Comparison of ENCODE assay signal across 9 cellular contexts in the genomic region with DNA sequence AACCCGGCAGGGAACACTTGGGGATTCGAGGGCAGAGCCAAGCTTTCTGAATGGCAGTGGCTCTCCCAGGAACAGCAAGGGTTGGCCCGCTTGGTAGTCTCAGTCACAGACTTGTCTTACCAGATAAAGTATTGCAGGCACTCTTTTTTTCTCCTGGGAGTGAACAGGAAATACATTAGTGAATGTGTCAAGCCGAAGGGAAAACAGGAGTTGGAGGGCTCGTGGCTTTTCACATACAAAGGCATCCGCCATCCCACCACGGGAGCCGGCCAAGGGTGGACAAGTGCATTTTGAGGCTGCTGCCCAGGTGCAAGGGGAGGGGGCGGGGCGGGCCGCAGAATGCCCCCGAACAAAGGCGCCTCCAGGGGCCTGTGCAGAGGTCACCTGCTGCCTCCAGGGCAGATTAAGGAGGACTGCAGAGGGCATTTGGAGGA.
DNase-seq lines count a peak whose midpoint lies in the region; ATAC-seq and TF ChIP-seq lines count a peak whose summit lies in the region.
"Had no signal": no experiment of that assay in that cellular context is flagged by ENCODE, and none has a peak within 500 bp of the region (broad histone marks: within the 10 kb centered on the region; RNA-seq: fewer than 3 reads in every experiment).

No MANE protein-coding gene starts in this region.

- CTCF ChIA-PET in HEK293 (lab: Yijun Ruan, JAX), result no interaction called here

- peak; percentile 15 for ATAC-seq in GM18519 (IDR thresholded peaks at IDR 0.05; ENCODE audit: low FRiP score, unreplicated experiment)
- no peak for ATAC-seq in activated naive CD4-positive, alpha-beta T cell treated with anti-CD3 and anti-CD28 coated beads, Interleukin-2, amount 50 U/mL, for 72 hours

- H3K9ac ChIP-seq in Karpas-422 (ENCODE audit: low read length), result peak overlapping the region; percentile 55

- no peaks in the 10 kb centered on the region for H3K27me3 ChIP-seq in Karpas-422 (ENCODE audit: low read length)
- H3K27me3 ChIP-seq in HAP-1 (ENCODE audit: low read depth), result no peaks in the 10 kb centered on the region

- POLR2A ChIA-PET in HEK293 (lab: Yijun Ruan, JAX), result no interaction called here

- no peak overlapping the region for H3K27ac Mint-ChIP-seq in activated naive CD4-positive, alpha-beta T cell treated with anti-CD3 and anti-CD28 coated beads, Interleukin-2, amount 50 U/mL, for 72 hours

- H3K36me3 Mint-ChIP-seq in activated naive CD4-positive, alpha-beta T cell treated with anti-CD3 and anti-CD28 coated beads, Interleukin-2, amount 50 U/mL, for 72 hours, result peaks cover 19 to 20% of the 10 kb centered on the region in 2 donors

- no peak for TF ChIP-seq CTCF in HEK293 (tag by site-specific recombination; IDR thresholded peaks at IDR 0.05)

- DNase-seq in Karpas-422 (peak; percentile 49), iPS-NIHi7 (ENCODE audit: extremely low spot score) (peak; percentile 60), substantia nigra (lab: John Stamatoyannopoulos, UW) (no peak), NOMO-1 treated with dmso at 0.1 percent for 144 hours (lab: John Stamatoyannopoulos, UW; ENCODE audit: unreplicated experiment) (no peak), HAP-1 (ENCODE audit: low spot score in 2 of 2) (no peak)
- DNase-seq in activated naive CD4-positive, alpha-beta T cell treated with anti-CD3 and anti-CD28 coated beads, Interleukin-2, amount 50 U/mL, for 72 hours (ENCODE audit: low spot score in 2 of 2), result no peak
- DNase-seq: brain microvascular endothelial cell had no signal

- H3K4me3 ChIP-seq in HEK293 (ENCODE audit: low read depth, low read length) (no peak overlapping the region), Karpas-422 (ENCODE audit: low read length) (peak overlapping the region; percentile 58), HAP-1 (no peak overlapping the region)

- peak overlapping the region; percentile 71; the same call in 1 of the 2 replicates for H2AFZ ChIP-seq in Karpas-422 (ENCODE audit: low read length)

- H3K79me2 ChIP-seq in Karpas-422 (ENCODE audit: low read length), result no peaks in the 10 kb centered on the region

- in situ Hi-C loops in HAP-1 (cut with MboI; ENCODE audit: low sequenced_read_pairs), result no loop called here

- H3K9me2 ChIP-seq in Karpas-422 (replicated peaks; ENCODE audit: insufficient read depth, low read length), result no peaks in the 10 kb centered on the region

- H3K27ac ChIP-seq in HEK293 (ENCODE audit: extremely low read depth, low read depth, low read length) (no peak overlapping the region; the same call in 1 of the 2 replicates), Karpas-422 (ENCODE audit: low read length) (peak overlapping the region; percentile 64), substantia nigra (ENCODE audit: low read depth, low read length, poor library complexity, severe bottlenecking) (no peak overlapping the region)
- H3K27ac ChIP-seq: brain microvascular endothelial cell had no signal

- no peaks in the 10 kb centered on the region for H4K20me1 ChIP-seq in Karpas-422 (ENCODE audit: insufficient read depth, low read depth, low read length)

- H3K36me3 ChIP-seq in HEK293 (ENCODE audit: control insufficient read depth in 2 of 2, insufficient read depth in 1 of 2, low read length in 2 of 2) (no peaks in the 10 kb centered on the region), Karpas-422 (ENCODE audit: insufficient read depth, low read length) (peaks cover 2% of the 10 kb centered on the region; the same call in 1 of the 2 replicates), HAP-1 (replicated peaks) (no peaks in the 10 kb centered on the region)
- H3K36me3 ChIP-seq: brain microvascular endothelial cell had no signal

- H3K4me1 ChIP-seq in HEK293 (ENCODE audit: control insufficient read depth, insufficient read depth, low read length), result peaks cover 31% of the 10 kb centered on the region
- peaks cover 35% of the 10 kb centered on the region for H3K4me1 ChIP-seq in Karpas-422 (ENCODE audit: low read length)
- H3K4me1 ChIP-seq in HAP-1, result peaks cover 16% of the 10 kb centered on the region

- peak overlapping the region; percentile 86 for H3K4me2 ChIP-seq in Karpas-422 (ENCODE audit: low read depth, low read length, poor library complexity, severe bottlenecking)

- H3K9me3 ChIP-seq in HEK293 (ENCODE audit: control insufficient read depth, insufficient read depth, low read depth, low read length) (no peaks in the 10 kb centered on the region; the same call in 1 of the 2 replicates), Karpas-422 (ENCODE audit: low read length) (no peaks in the 10 kb centered on the region; the same call in 1 of the 2 replicates), HAP-1 (no peaks in the 10 kb centered on the region)

- peaks cover 0 to 4% of the 10 kb centered on the region in 2 donors for H3K9me3 Mint-ChIP-seq in activated naive CD4-positive, alpha-beta T cell treated with anti-CD3 and anti-CD28 coated beads, Interleukin-2, amount 50 U/mL, for 72 hours

TF ChIP-seq in HEK293, 187 proteins besides CTCF, POLR2A, EP300 and RAD21:
- TF ChIP-seq ZNF37A (tag by site-specific recombination; IDR thresholded peaks at IDR 0.05) (no peak), ZNF341 (tag by site-specific recombination; IDR thresholded peaks at IDR 0.05; ENCODE audit: low read depth) (0 out of 2 replicates have a peak, but pooled peaks have one; percentile 19), ZNF692 (tag by site-specific recombination; IDR thresholded peaks at IDR 0.05) (no peak), ZNF639 (tag by site-specific recombination; IDR thresholded peaks at IDR 0.05) (no peak)

Comparison
In these comparisons a context has a peak if more than half of its experiments do, and no peak if none do; other contexts are left out.
1. DNase-seq: peak in Karpas-422 (single experiment) and iPS-NIHi7 (single experiment); none in substantia nigra (0 of 49), activated naive CD4-positive, alpha-beta T cell treated with anti-CD3 and anti-CD28 coated beads, Interleukin-2, amount 50 U/mL, for 72 hours (0 of 2), NOMO-1 treated with dmso at 0.1 percent for 144 hours (single experiment) and HAP-1 (0 of 2).